ENCODE assay signal across 26 cellular contexts in the genomic region with DNA sequence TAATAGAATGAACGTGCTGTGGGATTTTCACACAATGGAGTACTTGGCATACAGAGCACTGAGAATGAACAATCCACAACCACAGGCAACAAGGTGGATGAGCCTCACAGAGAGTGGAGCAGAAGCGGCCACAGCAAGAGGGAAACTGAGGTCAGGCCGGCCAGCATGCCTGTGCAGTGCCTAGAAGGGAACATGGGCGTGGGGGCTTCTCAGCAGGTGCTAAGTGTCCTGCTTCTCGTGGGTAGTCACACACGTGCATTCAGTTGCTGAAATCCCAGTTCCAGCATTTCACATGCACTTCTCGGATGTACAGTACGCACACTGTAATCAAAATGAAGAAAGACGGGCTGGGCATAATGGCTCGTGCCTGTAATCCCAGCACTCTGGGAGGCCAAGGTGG. TPM values are rescaled to one million over a fixed set of nuclear protein-coding genes. Genes with fewer than 3 reads are reported as not detected.
DNase-seq lines count a peak whose midpoint lies in the region; ATAC-seq and TF ChIP-seq lines count a peak whose summit lies in the region.
"Had no signal": no experiment of that assay in that cellular context is flagged by ENCODE, and none has a peak within 500 bp of the region (broad histone marks: within the 10 kb centered on the region; RNA-seq: fewer than 3 reads in every experiment).

No MANE protein-coding gene starts in this region.

- CTCF ChIA-PET in SK-N-SH (lab: Yijun Ruan, JAX): no interaction called here

- no peak overlapping the region for H3K4me2 ChIP-seq in SK-N-SH

- H3K4me3 ChIP-seq in SK-N-SH (ENCODE audit: low read depth in 2 of 2, low read length in 1 of 2): no peak overlapping the region
- no peak overlapping the region for H3K4me3 ChIP-seq in left ventricle myocardium inferior
- no peak overlapping the region for H3K4me3 ChIP-seq in heart left ventricle
- H3K4me3 ChIP-seq in lower lobe of right lung: no peak overlapping the region
- H3K4me3 ChIP-seq in tibial artery: no peak overlapping the region
- H3K4me3 ChIP-seq: coronary artery, esophagus squamous epithelium, gastroesophageal sphincter, GM12878, HAP-1, testis had no signal

- no peak overlapping the region for H3K9ac ChIP-seq in SK-N-SH
- H3K9ac ChIP-seq: parathyroid adenoma had no signal

- WGBS in SK-N-SH (ENCODE audit: low lambda C conversion rate): 85% methylated on average over 8 of the region's 10 CpGs
- 84 to 96% (median 94%) methylated on average over 10 of the region's 10 CpGs for WGBS in heart left ventricle, 4 donors

- H3K27ac ChIP-seq in SK-N-SH (ENCODE audit: low read depth in 2 of 2, low read length in 1 of 2): no peak overlapping the region
- H3K27ac ChIP-seq in left ventricle myocardium inferior (replicated peaks): no peak overlapping the region
- H3K27ac ChIP-seq in heart left ventricle: no peak overlapping the region
- no peak overlapping the region for H3K27ac ChIP-seq in lower lobe of right lung
- no peak overlapping the region for H3K27ac ChIP-seq in tibial artery
- H3K27ac ChIP-seq: 22Rv1, coronary artery, esophagus squamous epithelium, parathyroid adenoma, testis had no signal

- ATAC-seq in SK-N-SH treated with all-trans-retinoic acid at 6 μM for 48 hours: no peak
- ATAC-seq in heart left ventricle: no peak
- ATAC-seq in lower lobe of right lung: no peak
- ATAC-seq: activated CD4-positive, CD25-positive, alpha-beta regulatory T cell treated with anti-CD3 and anti-CD28 coated beads, Interleukin-2, amount 50 U/mL, for 24 hours; gastroesophageal sphincter; GM12878; natural killer cell; stimulated activated naive B cell treated with anti-CD40 and anti-IgM and Interleukin-4, amounts not matched to agents 10 μg/mL and 1 μg/mL and 100 μg/mL, for 72 hours had no signal

- no peaks in the 10 kb centered on the region for H3F3A ChIP-seq in SK-N-SH (replicated peaks; ENCODE audit: insufficient read depth)

- no peak for TF ChIP-seq RAD21 in SK-N-SH (IDR thresholded peaks at IDR 0.05; ENCODE audit: low read length)

- peak; percentile 5 for DNase-seq in SK-N-SH
- DNase-seq in left ventricle myocardium inferior: peak; percentile 3
- no peak for DNase-seq in heart left ventricle
- DNase-seq in lower lobe of right lung: peak; percentile 19
- DNase-seq in tibial artery: peak; percentile 11 to 46
- no peak for DNase-seq in HT-29 (ENCODE audit: low spot score)
- no peak for DNase-seq in NCI-H82 treated with DMSO at 0.1 percent for 48 hours (lab: John Stamatoyannopoulos, UW; ENCODE audit: unreplicated experiment)
- DNase-seq: COR-L47; DMS79 treated with DMSO at 0.1 percent for 48 hours; esophagus squamous epithelium; KBM-7; natural killer cell; NCI-H1436 treated with DMSO at 0.1 percent for 48 hours; NCI-H524; stimulated activated CD4-positive, alpha-beta T cell treated with anti-CD3 and anti-CD28 coated beads, Interleukin-2, amount 100 ng/mL, for 24 hours; stimulated activated naive B cell treated with anti-CD40 and anti-IgM and Interleukin-4, amounts not matched to agents 10 μg/mL and 1 μg/mL and 100 μg/mL, for 72 hours; T1000; testis had no signal

- H3K36me3 ChIP-seq in SK-N-SH (replicated peaks in 1 of 2; ENCODE audit: control insufficient read depth in 1 of 2, insufficient read depth in 2 of 2, low read length in 1 of 2): peaks cover 7 to 63% of the 10 kb centered on the region in 2 experiments
- peaks cover 63% of the 10 kb centered on the region for H3K36me3 ChIP-seq in left ventricle myocardium inferior
- peaks cover 0 to 87% (median 52%) of the 10 kb centered on the region in 9 donors for H3K36me3 ChIP-seq in heart left ventricle
- peaks cover 86% of the 10 kb centered on the region for H3K36me3 ChIP-seq in lower lobe of right lung
- peaks cover 30 to 87% (median 59%) of the 10 kb centered on the region in 3 donors for H3K36me3 ChIP-seq in tibial artery

- TF ChIP-seq POLR2A in heart left ventricle (IDR thresholded peaks at IDR 0.05): no peak

- no peak overlapping the region for H2AFZ ChIP-seq in SK-N-SH (ENCODE audit: low read depth)
- H2AFZ ChIP-seq: parathyroid adenoma had no signal

- H3K4me1 ChIP-seq in SK-N-SH (ENCODE audit: control insufficient read depth in 1 of 2, insufficient read depth in 2 of 2, low read depth in 1 of 2, low read length in 1 of 2): no peaks in the 10 kb centered on the region
- peaks cover 14% of the 10 kb centered on the region for H3K4me1 ChIP-seq in left ventricle myocardium inferior
- peaks cover 0 to 13% (median 0%) of the 10 kb centered on the region in 12 donors for H3K4me1 ChIP-seq in heart left ventricle
- H3K4me1 ChIP-seq in lower lobe of right lung: peaks cover 10% of the 10 kb centered on the region
- peaks cover 0 to 12% (median 2%) of the 10 kb centered on the region in 4 donors for H3K4me1 ChIP-seq in tibial artery
- H3K4me1 ChIP-seq: HAP-1, parathyroid adenoma, testis had no signal

- no peak for TF ChIP-seq CTCF in SK-N-SH (IDR thresholded peaks at IDR 0.05)
- no peak for TF ChIP-seq CTCF in left ventricle myocardium inferior (IDR thresholded peaks at IDR 0.05; ENCODE audit: borderline replicate concordance)
- no peak for TF ChIP-seq CTCF in heart left ventricle (IDR thresholded peaks at IDR 0.05)
- no peak for TF ChIP-seq CTCF in lower lobe of right lung (IDR thresholded peaks at IDR 0.05)
- TF ChIP-seq CTCF in tibial artery (IDR thresholded peaks at IDR 0.05): no peak

- POLR2A ChIA-PET in SK-N-SH (lab: Yijun Ruan, JAX): no interaction called here

- TF ChIP-seq EP300 in SK-N-SH (IDR thresholded peaks at IDR 0.05; ENCODE audit: borderline replicate concordance in 1 of 2, low read depth in 1 of 2, low read length in 1 of 2): no peak

- H3K9me3 ChIP-seq in SK-N-SH (no peaks in the 10 kb centered on the region), left ventricle myocardium inferior (replicated peaks) (no peaks in the 10 kb centered on the region), heart left ventricle (no peaks in the 10 kb centered on the region), lower lobe of right lung (no peaks in the 10 kb centered on the region), tibial artery (no peaks in the 10 kb centered on the region)
- H3K9me3 ChIP-seq: esophagus squamous epithelium, gastroesophageal sphincter, HAP-1, testis had no signal

- no peaks in the 10 kb centered on the region for H3K9me2 ChIP-seq in SK-N-SH

- H3K27me3 ChIP-seq in SK-N-SH (ENCODE audit: insufficient read depth) (no peaks in the 10 kb centered on the region), left ventricle myocardium inferior (ENCODE audit: low read depth) (no peaks in the 10 kb centered on the region), heart left ventricle (no peaks in the 10 kb centered on the region), lower lobe of right lung (ENCODE audit: low read depth) (no peaks in the 10 kb centered on the region), tibial artery (no peaks in the 10 kb centered on the region)
- H3K27me3 ChIP-seq: esophagus squamous epithelium, gastroesophageal sphincter, testis had no signal

- intact Hi-C loops in left ventricle myocardium inferior (cut with micrococcal nuclease) (no loop called here), heart left ventricle (cut with DNase I) (no loop called here), lower lobe of right lung (cut with DNase I) (no loop called here), tibial artery (cut with DNase I; ENCODE audit: low total_unique reads) (no loop called here)

- H3K79me2 ChIP-seq in SK-N-SH (ENCODE audit: insufficient read depth): peaks cover 45% of the 10 kb centered on the region
- H3K79me2 ChIP-seq: parathyroid adenoma had no signal

- peaks cover 24% of the 10 kb centered on the region for H4K20me1 ChIP-seq in SK-N-SH (ENCODE audit: insufficient read depth)

TF ChIP-seq in SK-N-SH, 30 proteins besides CTCF, POLR2A, EP300 and RAD21:
- no peak for TF ChIP-seq RCOR1 (IDR thresholded peaks at IDR 0.05; ENCODE audit: low read length)

TF ChIP-seq in SK-N-SH treated with all-trans-retinoic acid at 6 μM for 48 hours, 23 proteins besides CTCF, POLR2A, EP300 and RAD21 (continues in another document):
- TF ChIP-seq ZFP3 (CRISPR knock-in tag; IDR thresholded peaks at IDR 0.05) (no peak), ISL1 (CRISPR knock-in tag; IDR thresholded peaks at IDR 0.05) (no peak), ZFP30 (CRISPR knock-in tag; IDR thresholded peaks at IDR 0.05) (no peak), ZNF565 (CRISPR knock-in tag; conservative IDR thresholded peaks at IDR 0.05; ENCODE audit: low read depth) (no peak)
- TF ChIP-seq, protein P1, sequence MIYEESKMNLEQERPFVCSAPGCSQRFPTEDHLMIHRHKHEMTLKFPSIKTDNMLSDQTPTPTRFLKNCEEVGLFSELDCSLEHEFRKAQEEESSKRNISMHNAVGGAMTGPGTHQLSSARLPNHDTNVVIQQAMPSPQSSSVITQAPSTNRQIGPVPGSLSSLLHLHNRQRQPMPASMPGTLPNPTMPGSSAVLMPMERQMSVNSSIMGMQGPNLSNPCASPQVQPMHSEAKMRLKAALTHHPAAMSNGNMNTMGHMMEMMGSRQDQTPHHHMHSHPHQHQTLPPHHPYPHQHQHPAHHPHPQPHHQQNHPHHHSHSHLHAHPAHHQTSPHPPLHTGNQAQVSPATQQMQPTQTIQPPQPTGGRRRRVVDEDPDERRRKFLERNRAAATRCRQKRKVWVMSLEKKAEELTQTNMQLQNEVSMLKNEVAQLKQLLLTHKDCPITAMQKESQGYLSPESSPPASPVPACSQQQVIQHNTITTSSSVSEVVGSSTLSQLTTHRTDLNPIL (CRISPR knock-in tag; IDR thresholded peaks at IDR 0.05; ENCODE audit: low read depth): no peak

RNA-seq across cellular contexts. Expression of a gene that starts 33.1 kb away (rescaled TPM):
- polyA plus RNA-seq in SK-N-SH (2012; rRNA removed) (21.8 and 26.5 TPM in 2 replicates), heart left ventricle (10 to 100 TPM in 1 of 2 donors, 1 to 10 TPM in 1; 3.5 to 17.9 TPM)
- polyA plus RNA-seq in SK-N-SH (2012; cell fraction: cytosol; rRNA removed): 13.0 and 18.1 TPM in 2 replicates
- 36.3 and 54.9 TPM in 2 replicates for polyA plus RNA-seq in SK-N-SH (2012; cell fraction: nucleus; rRNA removed)
- total RNA-seq in left ventricle myocardium inferior (6.0 TPM), heart left ventricle (1 to 10 TPM; 1.7 to 9.1 (median 6.4) TPM), lower lobe of right lung (17.1 TPM)
- 23.2 and 31.9 TPM in 2 replicates for total RNA-seq in HT-29 (2014; rRNA removed; shearing (Covaris generic))

RNA-seq across cellular contexts. Expression of a gene that starts 46.9 kb away (rescaled TPM):
- polyA plus RNA-seq in SK-N-SH (2012; rRNA removed) (27.3 and 32.9 TPM in 2 replicates), heart left ventricle (10 to 100 TPM; 22.7 to 59.1 TPM)
- polyA plus RNA-seq in SK-N-SH (2012; cell fraction: cytosol; rRNA removed): 22.8 and 24.3 TPM in 2 replicates
- 26.2 and 27.4 TPM in 2 replicates for polyA plus RNA-seq in SK-N-SH (2012; cell fraction: nucleus; rRNA removed)
- total RNA-seq in left ventricle myocardium inferior (52.0 TPM), heart left ventricle (10 to 100 TPM; 35.1 to 62.8 (median 50.4) TPM), lower lobe of right lung (35.7 TPM)
- 15.3 and 17.1 TPM in 2 replicates for total RNA-seq in HT-29 (2014; rRNA removed; shearing (Covaris generic))

Comparison
In these comparisons a context has a peak if more than half of its experiments do, and no peak if none do; other contexts are left out.
1. DNase-seq: peak in SK-N-SH (single experiment), left ventricle myocardium inferior (single experiment), lower lobe of right lung (single experiment) and tibial artery (2 of 2); none in heart left ventricle (0 of 5), HT-29 (single experiment) and NCI-H82 treated with DMSO at 0.1 percent for 48 hours (single experiment).